35 cellular contexts compared by ENCODE assay signal in the genomic region with DNA sequence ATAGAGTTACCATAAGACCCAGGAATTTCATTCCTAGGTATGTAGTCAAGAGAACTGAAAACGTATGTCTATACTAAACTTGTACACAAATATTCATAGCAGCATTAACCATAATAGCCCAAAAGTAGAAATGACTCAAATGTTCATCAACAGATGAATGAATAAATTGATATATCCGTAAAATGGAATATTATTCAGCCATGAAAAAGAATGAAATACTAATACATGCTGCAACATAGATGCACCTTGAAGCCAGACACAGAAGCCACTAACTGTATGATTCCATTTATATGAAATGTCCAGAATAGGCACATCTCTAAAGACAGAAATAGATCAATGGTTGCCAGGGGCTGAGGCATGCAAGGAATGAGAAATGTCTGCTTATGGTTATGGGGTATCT.
"Had no signal": no experiment of that assay in that cellular context is flagged by ENCODE, and none has a peak within 500 bp of the region (broad histone marks: within the 10 kb centered on the region; RNA-seq: fewer than 3 reads in every experiment).

No MANE protein-coding gene starts in this region.

- H3K27me3 ChIP-seq: adrenal gland had no signal

- H3K4me1 ChIP-seq: adrenal gland, SJCRH30 had no signal

- ATAC-seq: activated CD4-positive, alpha-beta T cell treated with anti-CD3 and anti-CD28 coated beads for 36 hours; activated CD4-positive, CD25-positive, alpha-beta regulatory T cell treated with anti-CD3 and anti-CD28 coated beads, Interleukin-2, amount 50 U/mL, for 24 hours; activated CD8-positive, alpha-beta T cell treated with anti-CD3 and anti-CD28 coated beads, Interleukin-2, amount 10 ng/mL, durations not matched to agents 7 days and 5 days; WTC11 had no signal

- H3K27ac Mint-ChIP-seq: activated CD4-positive, alpha-beta T cell treated with anti-CD3 and anti-CD28 coated beads for 36 hours; activated CD4-positive, alpha-beta T cell treated with anti-CD3 and anti-CD28 coated beads, Interleukin-2, amount 10 ng/mL, durations not matched to agents 7 days and 5 days; activated CD8-positive, alpha-beta T cell treated with anti-CD3 and anti-CD28 coated beads, Interleukin-2, amount 10 ng/mL, durations not matched to agents 7 days and 5 days; activated naive CD4-positive, alpha-beta T cell treated with anti-CD3 and anti-CD28 coated beads, Interleukin-2, amount 50 U/mL, for 24 hours; activated T-cell treated with anti-CD3 and anti-CD28 coated beads, Interleukin-2, amount 50 U/mL, for 24 hours; activated T-helper 2 cell treated with anti-CD3 and anti-CD28 coated beads, Interferon-gamma antibody, Interleukin-2, Interleukin-4, amounts not matched to agents 10 μg/mL and 5 μg/mL and 100 μg/mL, durations not matched to agents 14 hours and 24 hours and 36 hours; brain; T-helper 1 cell treated with Interleukin-12 subunit alpha and Interleukin-12 subunit beta and Interleukin-4 antibody, amounts not matched to agents 30 μg/mL and 1 μg/mL, for 36 hours; T-helper 2 cell treated with Interferon-gamma antibody and Interleukin-4, amounts not matched to agents 5 μg/mL and 100 μg/mL, for 36 hours; WTC11 had no signal

- H3K9me2 ChIP-seq: SK-N-SH had no signal

- H3K9ac ChIP-seq: KMS-11, SK-N-SH had no signal

- FAIRE-seq: astrocyte, bronchial epithelial cell, RCC 7860, TTC549 had no signal

- H3K9me3 Mint-ChIP-seq: activated naive CD4-positive, alpha-beta T cell treated with anti-CD3 and anti-CD28 coated beads, Interleukin-2, amount 50 U/mL, for 24 hours had no signal

- H3K4me2 ChIP-seq: KMS-11, SK-N-SH had no signal

- H3K4me3 ChIP-seq: adrenal gland, SJCRH30 had no signal

- H3K4me1 Mint-ChIP-seq: activated CD4-positive, alpha-beta T cell treated with anti-CD3 and anti-CD28 coated beads for 36 hours; activated CD4-positive, alpha-beta T cell treated with anti-CD3 and anti-CD28 coated beads, Interleukin-2, amount 10 ng/mL, durations not matched to agents 7 days and 5 days; activated naive CD4-positive, alpha-beta T cell treated with anti-CD3 and anti-CD28 coated beads, Interleukin-2, amount 50 U/mL, for 24 hours had no signal

- DNase-seq: activated CD4-positive, alpha-beta T cell treated with anti-CD3 and anti-CD28 coated beads for 36 hours; activated CD4-positive, alpha-beta T cell treated with anti-CD3 and anti-CD28 coated beads, Interleukin-2, amount 10 ng/mL, durations not matched to agents 7 days and 5 days; activated CD4-positive, alpha-beta T cell treated with anti-CD3 and anti-CD28 coated beads, Interleukin-2, amount 50 U/mL, for 48 hours; activated CD8-positive, alpha-beta T cell treated with anti-CD3 and anti-CD28 coated beads, Interleukin-2, amount 10 ng/mL, durations not matched to agents 7 days and 5 days; activated gamma-delta T cell; activated naive CD4-positive, alpha-beta T cell treated with Interleukin-2 at 50 U/mL for 16 hours; activated T-cell treated with anti-CD3 and anti-CD28 coated beads, Interleukin-2, amount 50 U/mL, for 24 hours; adrenal gland; caudate nucleus; cerebellar nuclear complex; MM.1S; MV-4-11; NCI-H1092; NCI-H1436 treated with DMSO at 0.1 percent for 48 hours; NCI-H1694 treated with DMSO at 0.1 percent for 48 hours; NCI-H2029; NCI-H446; NCI-H510A treated with DMSO at 0.1 percent for 48 hours; NCI-H526 treated with DMSO at 0.1 percent for 48 hours; NCI-H774; SHP77; SJCRH30; SK-N-SH had no signal

- H3K9me3 ChIP-seq: SJCRH30 had no signal

- H3K36me3 ChIP-seq: adrenal gland, SJCRH30 had no signal

- H3K27ac ChIP-seq: adrenal gland, KMS-11, SJCRH30 had no signal

- H3K4me3 Mint-ChIP-seq: activated CD4-positive, alpha-beta T cell treated with anti-CD3 and anti-CD28 coated beads for 36 hours; activated CD4-positive, alpha-beta T cell treated with anti-CD3 and anti-CD28 coated beads, Interleukin-2, amount 10 ng/mL, durations not matched to agents 7 days and 5 days; activated CD8-positive, alpha-beta T cell treated with anti-CD3 and anti-CD28 coated beads, Interleukin-2, amount 10 ng/mL, durations not matched to agents 7 days and 5 days; activated naive CD4-positive, alpha-beta T cell treated with anti-CD3 and anti-CD28 coated beads, Interleukin-2, amount 50 U/mL, for 24 hours; activated T-cell treated with anti-CD3 and anti-CD28 coated beads, Interleukin-2, amount 50 U/mL, for 24 hours; brain; T-helper 1 cell treated with Interleukin-12 subunit alpha and Interleukin-12 subunit beta and Interleukin-4 antibody, amounts not matched to agents 30 μg/mL and 1 μg/mL, for 36 hours; T-helper 2 cell treated with Interferon-gamma antibody and Interleukin-4, amounts not matched to agents 5 μg/mL and 100 μg/mL, for 36 hours; WTC11 had no signal

- H3K36me3 Mint-ChIP-seq: activated naive CD4-positive, alpha-beta T cell treated with anti-CD3 and anti-CD28 coated beads, Interleukin-2, amount 50 U/mL, for 24 hours; brain; WTC11 had no signal
